Comparison of ENCODE assay signal across 29 cellular contexts in the genomic region with DNA sequence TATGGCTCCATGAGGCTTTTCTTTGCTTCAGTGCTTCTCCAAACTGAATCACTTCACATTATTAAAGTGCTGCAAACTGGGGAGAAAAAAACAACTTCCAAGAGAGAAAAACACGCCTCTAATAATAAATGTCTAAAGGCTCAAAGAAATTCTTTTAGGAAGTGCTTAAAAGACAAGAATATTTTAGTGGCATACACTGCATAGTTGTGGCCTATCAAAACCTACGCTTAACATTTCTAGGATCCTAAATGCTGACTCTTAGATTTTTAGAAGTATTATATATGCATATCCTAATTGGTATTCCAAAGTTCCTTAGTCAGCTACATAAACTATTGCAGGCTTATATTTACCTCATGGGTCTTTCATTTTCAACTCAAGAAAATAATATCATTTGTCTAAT.
"Had no signal": no experiment of that assay in that cellular context is flagged by ENCODE, and none has a peak within 500 bp of the region (broad histone marks: within the 10 kb centered on the region; RNA-seq: fewer than 3 reads in every experiment).

No MANE protein-coding gene starts in this region.

- H3K27me3 Mint-ChIP-seq: activated B cell treated with CpG ODN at 0.5 μM for 24 hours; activated CD4-positive, alpha-beta T cell treated with anti-CD3 and anti-CD28 coated beads for 36 hours; activated naive CD8-positive, alpha-beta T cell treated with anti-CD3 and anti-CD28 coated beads for 36 hours; central memory CD8-positive, alpha-beta T cell; effector memory CD8-positive, alpha-beta T cell; memory B cell; natural killer cell treated with Interleukin-12 subunit alpha and Interleukin-12 subunit beta and Interleukin-15 and Interleukin-18, amount 100 ng/mL, for 72 hours had no signal

- H3K36me3 ChIP-seq: breast epithelium, esophagus muscularis mucosa, gastrocnemius medialis, sigmoid colon, spleen, thoracic aorta, upper lobe of right lung had no signal

- H3K4me1 Mint-ChIP-seq: activated B cell treated with CpG ODN at 0.5 μM for 24 hours; activated CD4-positive, alpha-beta T cell treated with anti-CD3 and anti-CD28 coated beads for 36 hours; activated naive CD8-positive, alpha-beta T cell treated with anti-CD3 and anti-CD28 coated beads for 36 hours; central memory CD8-positive, alpha-beta T cell; memory B cell had no signal

- H3K9me3 ChIP-seq: breast epithelium, esophagus muscularis mucosa, gastrocnemius medialis, sigmoid colon, thoracic aorta, upper lobe of right lung had no signal

- DNase-seq: activated B cell treated with CpG ODN at 0.5 μM for 24 hours; activated CD4-positive, alpha-beta T cell treated with anti-CD3 and anti-CD28 coated beads for 36 hours; activated CD4-positive, alpha-beta T cell treated with anti-CD3 and anti-CD28 coated beads, Interleukin-2, amount 50 U/mL, for 4 hours; activated CD8-positive, alpha-beta memory T cell treated with anti-CD3 and anti-CD28 coated beads, Interleukin-2, amount 50 U/mL, for 48 hours; activated naive CD4-positive, alpha-beta T cell treated with Interleukin-2 at 50 U/mL for 16 hours; activated naive CD8-positive, alpha-beta T cell treated with anti-CD3 and anti-CD28 coated beads for 36 hours; activated T-cell treated with anti-CD3 and anti-CD28 coated beads, Interleukin-2, amount 50 U/mL, for 4 hours; amniotic stem cell; effector memory CD8-positive, alpha-beta T cell; gastrocnemius medialis; hypothalamus; left colon; nucleus accumbens; sigmoid colon; spleen; stimulated activated CD4-positive, alpha-beta T cell treated with anti-CD3 and anti-CD28 coated beads, Interleukin-4, amount 100 ng/mL, for 24 hours; stimulated activated naive CD4-positive, alpha-beta T cell treated with Interleukin-2 at 50 U/mL for 16 hours; T1000; upper lobe of right lung had no signal

- H3K36me3 Mint-ChIP-seq: activated naive CD8-positive, alpha-beta T cell treated with anti-CD3 and anti-CD28 coated beads for 36 hours; memory B cell had no signal

- ATAC-seq: activated CD4-positive, alpha-beta T cell treated with anti-CD3 and anti-CD28 coated beads for 36 hours; activated T-cell treated with anti-CD3 and anti-CD28 coated beads, Interleukin-2, amount 50 U/mL, for 4 hours; effector memory CD8-positive, alpha-beta T cell; gastrocnemius medialis; left colon; natural killer cell treated with Interleukin-12 subunit alpha and Interleukin-12 subunit beta and Interleukin-15 and Interleukin-18, amount 100 ng/mL, for 72 hours; upper lobe of right lung had no signal

- H3K27ac ChIP-seq: breast epithelium, esophagus muscularis mucosa, gastrocnemius medialis, sigmoid colon, spleen, thoracic aorta, upper lobe of right lung had no signal

- H3K4me1 ChIP-seq: breast epithelium, esophagus muscularis mucosa, gastrocnemius medialis, sigmoid colon, spleen, upper lobe of right lung had no signal

- H3K27ac Mint-ChIP-seq: activated B cell treated with CpG ODN at 0.5 μM for 24 hours; activated CD4-positive, alpha-beta T cell treated with anti-CD3 and anti-CD28 coated beads for 36 hours; activated naive CD8-positive, alpha-beta T cell treated with anti-CD3 and anti-CD28 coated beads for 36 hours; activated T-helper 2 cell treated with anti-CD3 and anti-CD28 coated beads, Interferon-gamma antibody, Interleukin-2, Interleukin-4, amounts not matched to agents 10 μg/mL and 5 μg/mL and 100 μg/mL, durations not matched to agents 14 hours and 24 hours and 36 hours; effector memory CD8-positive, alpha-beta T cell; memory B cell; natural killer cell treated with Interleukin-12 subunit alpha and Interleukin-12 subunit beta and Interleukin-15 and Interleukin-18, amount 100 ng/mL, for 72 hours; T-helper 1 cell treated with Interleukin-12 subunit alpha and Interleukin-12 subunit beta and Interleukin-4 antibody, amounts not matched to agents 30 μg/mL and 1 μg/mL, for 36 hours had no signal

- FAIRE-seq: colon, endothelial cell of umbilical vein had no signal

- H3K4me3 ChIP-seq: breast epithelium, esophagus muscularis mucosa, gastrocnemius medialis, sigmoid colon, spleen, thoracic aorta, upper lobe of right lung had no signal

- H3K4me3 Mint-ChIP-seq: activated B cell treated with CpG ODN at 0.5 μM for 24 hours; activated CD4-positive, alpha-beta T cell treated with anti-CD3 and anti-CD28 coated beads for 36 hours; activated naive CD8-positive, alpha-beta T cell treated with anti-CD3 and anti-CD28 coated beads for 36 hours; activated T-cell treated with anti-CD3 and anti-CD28 coated beads, Interleukin-2, amount 50 U/mL, for 4 hours; central memory CD8-positive, alpha-beta T cell; effector memory CD8-positive, alpha-beta T cell; memory B cell; natural killer cell treated with Interleukin-12 subunit alpha and Interleukin-12 subunit beta and Interleukin-15 and Interleukin-18, amount 100 ng/mL, for 72 hours; T-helper 1 cell treated with Interleukin-12 subunit alpha and Interleukin-12 subunit beta and Interleukin-4 antibody, amounts not matched to agents 30 μg/mL and 1 μg/mL, for 36 hours had no signal

- H3K27me3 ChIP-seq: breast epithelium, esophagus muscularis mucosa, gastrocnemius medialis, sigmoid colon, spleen, upper lobe of right lung had no signal
